14 cellular contexts compared by ENCODE assay signal in genomic region chr18:28007841-28008240, GRCh38.
"Had no signal": no experiment of that assay in that cellular context is flagged by ENCODE, and none has a peak within 500 bp of the region (broad histone marks: within the 10 kb centered on the region; RNA-seq: fewer than 3 reads in every experiment).

No MANE protein-coding gene starts in this region.

- H3K4me2 ChIP-seq: smooth muscle cell had no signal

- DNase-seq: activated B cell treated with CpG ODN at 0.5 μM for 24 hours; activated CD4-positive, alpha-beta T cell treated with anti-CD3 and anti-CD28 coated beads, Interleukin-2, amount 10 ng/mL, durations not matched to agents 7 days and 5 days; activated naive CD4-positive, alpha-beta T cell treated with anti-CD3 and anti-CD28 coated beads, Interleukin-2, amount 10 ng/mL, durations not matched to agents 7 days and 5 days; activated T-cell treated with anti-CD3 and anti-CD28 coated beads for 4 hours; erythroblast; left cardiac atrium; naive thymus-derived CD8-positive, alpha-beta T cell; tibial artery had no signal

- ATAC-seq: activated T-helper 17 cell treated with anti-CD3 and anti-CD28 coated beads, Interleukin-2, amount 50 U/mL, for 72 hours; left cardiac atrium; naive thymus-derived CD8-positive, alpha-beta T cell had no signal

- H3K4me1 ChIP-seq: vagina had no signal

- H3K36me3 ChIP-seq: neutrophil, tibial artery, vagina had no signal

- H3K27me3 ChIP-seq: neutrophil, right atrium auricular region, tibial artery, vagina had no signal

- H3K27ac ChIP-seq: neutrophil, right atrium auricular region, tibial artery, vagina had no signal

- H3K4me3 ChIP-seq: lung, right atrium auricular region, smooth muscle cell, tibial artery, vagina had no signal

- H3K9me3 ChIP-seq: neutrophil, right atrium auricular region, tibial artery, vagina had no signal
